In genomic region chr2:39139511-39140237, GRCh38 we compare ENCODE assay signal across 20 cellular contexts. TPM values are rescaled to one million over a fixed set of nuclear protein-coding genes. Genes with fewer than 3 reads are reported as not detected.
DNase-seq lines count a peak whose midpoint lies in the region; ATAC-seq, FAIRE-seq and TF ChIP-seq lines count a peak whose summit lies in the region.
"Had no signal": no experiment of that assay in that cellular context is flagged by ENCODE, and none has a peak within 500 bp of the region (broad histone marks: within the 10 kb centered on the region; RNA-seq: fewer than 3 reads in every experiment).

No MANE protein-coding gene starts in this region.

- TF ChIP-seq RAD21 in A549 (conservative IDR thresholded peaks at IDR 0.05 in 1 of 2, IDR thresholded peaks at IDR 0.05 in 1 of 2): no peak

- peak overlapping the region; percentile 40 for H3K27ac Mint-ChIP-seq in activated naive CD8-positive, alpha-beta T cell treated with anti-CD3 and anti-CD28 coated beads for 36 hours
- H3K27ac Mint-ChIP-seq in CD8-positive, alpha-beta T cell: no peak overlapping the region

- H3K27ac ChIP-seq in A549 (peak overlapping the region; percentile 9 to 19; a peak in 2 of 6 replicates), DOHH2 (ENCODE audit: low read depth, low read length) (peak overlapping the region; percentile 92), PC-9 (peak overlapping the region; percentile 80), substantia nigra (ENCODE audit: low read depth, low read length, poor library complexity, severe bottlenecking) (no peak overlapping the region)
- no peak overlapping the region for H3K27ac ChIP-seq in CD8-positive, alpha-beta T cell (ENCODE audit: low read depth, low read length)
- H3K27ac ChIP-seq: ascending aorta, neutrophil had no signal

- peak overlapping the region; percentile 54 for H2AFZ ChIP-seq in PC-9

- intact Hi-C loops in PC-9 (cut with micrococcal nuclease; ENCODE audit: unreplicated experiment): loop anchor here (5.0 kb wide), 1 partner anchor 43 kb away; no protein-coding TSS in a partner anchor
- intact Hi-C loops in CD8-positive, alpha-beta T cell (cut with DNase I, micrococcal nuclease): no loop called here

- no peak for TF ChIP-seq EP300 in A549 (IDR thresholded peaks at IDR 0.05)

- no peaks in the 10 kb centered on the region for H3K9me2 ChIP-seq in DOHH2 (replicated peaks; ENCODE audit: control insufficient read depth, low read length)
- no peaks in the 10 kb centered on the region for H3K9me2 ChIP-seq in PC-9 (ENCODE audit: insufficient read depth)

- H4K20me1 ChIP-seq in DOHH2 (ENCODE audit: control insufficient read depth, insufficient read depth, low read depth, low read length) (no peaks in the 10 kb centered on the region), PC-9 (ENCODE audit: insufficient read depth) (no peaks in the 10 kb centered on the region)

- peaks cover 34% of the 10 kb centered on the region for H3K4me1 ChIP-seq in A549
- peaks cover 81% of the 10 kb centered on the region for H3K4me1 ChIP-seq in DOHH2 (ENCODE audit: control insufficient read depth, low read length)
- peaks cover 39% of the 10 kb centered on the region for H3K4me1 ChIP-seq in PC-9 (replicated peaks; ENCODE audit: insufficient read depth)
- peaks cover 16% of the 10 kb centered on the region for H3K4me1 ChIP-seq in CD8-positive, alpha-beta T cell (ENCODE audit: insufficient read depth, low read length)
- H3K4me1 ChIP-seq: ascending aorta had no signal

- H3K36me3 ChIP-seq in DOHH2 (ENCODE audit: control insufficient read depth, low read length): no peaks in the 10 kb centered on the region
- H3K36me3 ChIP-seq in PC-9 (ENCODE audit: low read depth): no peaks in the 10 kb centered on the region
- no peaks in the 10 kb centered on the region for H3K36me3 ChIP-seq in CD8-positive, alpha-beta T cell (ENCODE audit: insufficient read depth, low read length)
- H3K36me3 ChIP-seq: ascending aorta, neutrophil had no signal

- H3K27me3 ChIP-seq in DOHH2 (ENCODE audit: control insufficient read depth, low read length): no peaks in the 10 kb centered on the region
- no peaks in the 10 kb centered on the region for H3K27me3 ChIP-seq in PC-9 (ENCODE audit: insufficient read depth, low read depth)
- H3K27me3 ChIP-seq in CD8-positive, alpha-beta T cell (ENCODE audit: insufficient read depth, low read length): no peaks in the 10 kb centered on the region
- H3K27me3 ChIP-seq: ascending aorta, neutrophil had no signal

- DNase-seq in A549 (ENCODE audit: low read depth in 1 of 2, low spot score in 1 of 2): no peak
- DNase-seq in PC-9: no peak
- DNase-seq in activated naive CD8-positive, alpha-beta T cell treated with anti-CD3 and anti-CD28 coated beads for 36 hours: no peak
- DNase-seq in substantia nigra (lab: John Stamatoyannopoulos, UW): no peak
- DNase-seq in CD8-positive, alpha-beta T cell: no peak
- DNase-seq in amniotic stem cell (lab: John Stamatoyannopoulos, UW): no peak
- DNase-seq: activated T-cell treated with anti-CD3 and anti-CD28 coated beads, Interleukin-2, amount 50 U/mL, for 48 hours; GOT3; midbrain; NCI-H2107; NCI-H774; RPMI8226; stimulated activated CD4-positive, alpha-beta T cell treated with anti-CD3 and anti-CD28 coated beads, Interleukin-2, amount 100 ng/mL, for 24 hours had no signal

- POLR2A ChIA-PET in A549 (lab: Yijun Ruan, JAX): interaction anchor here (1.0 kb wide), 1 partner anchor 19 kb away, joined by 3 read pairs; the partner anchor contains the start of gene SOS1
- POLR2A ChIA-PET in PC-9 (lab: Charles Lee; ENCODE audit: unreplicated experiment): no interaction called here
- POLR2A ChIA-PET in CD8-positive, alpha-beta T cell (lab: Charles Lee): interaction anchor here (1.0 kb wide), 1 partner anchor 14 kb away, joined by 3 read pairs; no protein-coding TSS in a partner anchor

- no peaks in the 10 kb centered on the region for H3K9me3 Mint-ChIP-seq in activated naive CD8-positive, alpha-beta T cell treated with anti-CD3 and anti-CD28 coated beads for 36 hours
- no peaks in the 10 kb centered on the region for H3K9me3 Mint-ChIP-seq in CD8-positive, alpha-beta T cell

- 67% methylated on average over 2 of the region's 2 CpGs for WGBS in A549 (ENCODE audit: missing lambda C conversion rate)

- H3K4me1 Mint-ChIP-seq in activated naive CD8-positive, alpha-beta T cell treated with anti-CD3 and anti-CD28 coated beads for 36 hours: peaks cover 21% of the 10 kb centered on the region
- H3K4me1 Mint-ChIP-seq in CD8-positive, alpha-beta T cell (ENCODE audit: low read depth): peaks cover 31% of the 10 kb centered on the region

- H3K4me3 Mint-ChIP-seq in activated naive CD8-positive, alpha-beta T cell treated with anti-CD3 and anti-CD28 coated beads for 36 hours: no peak overlapping the region
- H3K4me3 Mint-ChIP-seq in CD8-positive, alpha-beta T cell: no peak overlapping the region

- no peaks in the 10 kb centered on the region for H3K36me3 Mint-ChIP-seq in activated naive CD8-positive, alpha-beta T cell treated with anti-CD3 and anti-CD28 coated beads for 36 hours
- no peaks in the 10 kb centered on the region for H3K36me3 Mint-ChIP-seq in CD8-positive, alpha-beta T cell

- H3K4me2 ChIP-seq in A549 (peak overlapping the region; percentile 2; the same call in 2 of the 3 replicates), DOHH2 (ENCODE audit: low read length) (peak overlapping the region; percentile 70), PC-9 (peak overlapping the region; percentile 50)

- no peak for ATAC-seq in A549
- no peak for ATAC-seq in CD8-positive, alpha-beta T cell
- ATAC-seq in HG02938 (IDR thresholded peaks at IDR 0.05; ENCODE audit: unreplicated experiment): no peak
- ATAC-seq: sciatic nerve had no signal

- H3F3A ChIP-seq in DOHH2 (ENCODE audit: control insufficient read depth, insufficient read depth) (peaks cover 33% of the 10 kb centered on the region), PC-9 (ENCODE audit: insufficient read depth, low read depth) (no peaks in the 10 kb centered on the region)

- H3K4me3 ChIP-seq in A549: no peak overlapping the region
- H3K4me3 ChIP-seq in DOHH2 (ENCODE audit: low read length): peak overlapping the region; percentile 54
- no peak overlapping the region; the same call in 1 of the 2 replicates for H3K4me3 ChIP-seq in PC-9
- no peak overlapping the region for H3K4me3 ChIP-seq in CD8-positive, alpha-beta T cell (ENCODE audit: low read depth, low read length)
- H3K4me3 ChIP-seq: ascending aorta had no signal

- FAIRE-seq in A549 (lab: Jason Lieb, UNC): no peak
- FAIRE-seq: colon, islet of Langerhans had no signal

- CTCF ChIA-PET in A549 (lab: Yijun Ruan, JAX) (interaction anchor here (0.9 to 1.7 kb wide), 2 partner anchors 9 to 15 kb away, joined by 3 to 4 read pairs; no protein-coding TSS in a partner anchor), PC-9 (lab: Charles Lee) (no interaction called here)
- CTCF ChIA-PET in CD8-positive, alpha-beta T cell (lab: Charles Lee): no interaction called here

- H3K27me3 Mint-ChIP-seq in activated naive CD8-positive, alpha-beta T cell treated with anti-CD3 and anti-CD28 coated beads for 36 hours: no peaks in the 10 kb centered on the region
- no peaks in the 10 kb centered on the region for H3K27me3 Mint-ChIP-seq in CD8-positive, alpha-beta T cell (ENCODE audit: low read depth)

- H3K79me2 ChIP-seq in DOHH2 (ENCODE audit: control insufficient read depth, low read length) (no peaks in the 10 kb centered on the region), PC-9 (ENCODE audit: low read depth) (no peaks in the 10 kb centered on the region)

- TF ChIP-seq POLR2A in A549 (IDR thresholded peaks at IDR 0.05; ENCODE audit: low read length): no peak

- BruUV-seq in PC-9 (replicated peaks; lab: Mats Ljungman, UMichigan): no TSS peak

- H3K9me3 ChIP-seq in A549: no peaks in the 10 kb centered on the region
- no peaks in the 10 kb centered on the region for H3K9me3 ChIP-seq in DOHH2 (ENCODE audit: control insufficient read depth, insufficient read depth, low read length)
- no peaks in the 10 kb centered on the region for H3K9me3 ChIP-seq in PC-9 (ENCODE audit: insufficient read depth, low read depth)
- H3K9me3 ChIP-seq in CD8-positive, alpha-beta T cell (ENCODE audit: low read length): no peaks in the 10 kb centered on the region
- H3K9me3 ChIP-seq: ascending aorta, neutrophil had no signal

- TF ChIP-seq CTCF in A549 (IDR thresholded peaks at IDR 0.05): no peak
- no peak for TF ChIP-seq CTCF in DOHH2 (IDR thresholded peaks at IDR 0.05; ENCODE audit: low read depth, low read length, poor library complexity, severe bottlenecking)
- no peak for TF ChIP-seq CTCF in PC-9 (conservative IDR thresholded peaks at IDR 0.05)
- no peak for TF ChIP-seq CTCF in CD8-positive, alpha-beta T cell (IDR thresholded peaks at IDR 0.05)

TF ChIP-seq in A549, 52 proteins besides CTCF, POLR2A, EP300 and RAD21 (continues in another document):
- TF ChIP-seq SMC3 (IDR thresholded peaks at IDR 0.05) (no peak), USF2 (IDR thresholded peaks at IDR 0.05) (no peak), JUNB (IDR thresholded peaks at IDR 0.05) (no peak), TFCP2L1 (CRISPR knock-in tag; IDR thresholded peaks at IDR 0.05) (no peak), HOXB5 (CRISPR knock-in tag; IDR thresholded peaks at IDR 0.05) (no peak), MAFK (IDR thresholded peaks at IDR 0.05; ENCODE audit: partially characterized antibody) (no peak), MYC (IDR thresholded peaks at IDR 0.05; ENCODE audit: borderline replicate concordance, low read length) (no peak)

RNA-seq across cellular contexts. Expression of gene SOS1, which starts 18.8 kb away (rescaled TPM):
- polyA plus RNA-seq in A549 (2011; rRNA removed) (45.5 and 48.9 TPM in 2 replicates), A549 (2017; fragmentation: RNase III; extraction: RNeasy Plus Mini Kit Qiagen cat#74134 plus additional on column Dnase treatment) (17.0 to 19.6 TPM (median 19.5 TPM) in 3 replicates)
- 6.8 and 8.2 TPM in 2 replicates for polyA plus RNA-seq in A549 (2012; cell fraction: cytosol; rRNA removed)
- 9.4 and 10.6 TPM in 2 replicates for polyA plus RNA-seq in A549 (2012; cell fraction: nucleus; rRNA removed)
- polyA minus RNA-seq in A549 (2011; rRNA and poly(A)+ RNA removed): 24.3 and 37.8 TPM in 2 replicates
- total RNA-seq in PC-9 (2021): 19.2 and 34.7 TPM in 2 replicates
- total RNA-seq in activated naive CD8-positive, alpha-beta T cell treated with anti-CD3 and anti-CD28 coated beads for 36 hours: 10 to 100 TPM; 36.3 to 41.3 TPM
- total RNA-seq in CD8-positive, alpha-beta T cell: 10 to 100 TPM; 20.2 to 22.8 TPM

Comparison
In these comparisons a context has a peak if more than half of its experiments do, and no peak if none do; other contexts are left out.
1. H3K27ac ChIP-seq: peak in A549 (2 of 2), DOHH2 (single experiment) and PC-9 (single experiment); none in substantia nigra (single experiment) and CD8-positive, alpha-beta T cell (single experiment).
2. H3K4me2 ChIP-seq: peak in every context shown above with its lines; median percentile 70 in DOHH2; 50 in PC-9; 2 in A549.